1 cellular context compared by ENCODE assay signal in genomic region chr21:25462517-25462971, GRCh38.
TF ChIP-seq lines count a peak whose summit lies in the region.

No MANE protein-coding gene starts in this region.

TF ChIP-seq in SK-N-SH, 30 proteins besides CTCF, POLR2A, EP300 and RAD21 (continued from another document):
- TF ChIP-seq FOXJ3 (CRISPR knock-in tag; IDR thresholded peaks at IDR 0.05) (no peak), FOSL2 (IDR thresholded peaks at IDR 0.05; ENCODE audit: borderline replicate concordance, low read depth) (no peak), GABPA (IDR thresholded peaks at IDR 0.05; ENCODE audit: low read depth) (no peak), USF2 (IDR thresholded peaks at IDR 0.05; ENCODE audit: borderline replicate concordance, low read depth, low read length) (no peak), SMC3 (IDR thresholded peaks at IDR 0.05; ENCODE audit: low read depth, low read length) (no peak)
TF ChIP-seq in SK-N-SH: peak in this region for 0.
